Comparison of ENCODE assay signal across 19 cellular contexts in genomic region chr11:38948392-38948791, GRCh38.
"Had no signal": no experiment of that assay in that cellular context is flagged by ENCODE, and none has a peak within 500 bp of the region (broad histone marks: within the 10 kb centered on the region; RNA-seq: fewer than 3 reads in every experiment).

No MANE protein-coding gene starts in this region.

- H3K36me3 ChIP-seq: SJCRH30 had no signal

- H3K4me3 ChIP-seq: SJCRH30 had no signal

- H3K27me3 ChIP-seq: SJCRH30 had no signal

- DNase-seq: Karpas-422, KG1, MM.1S, NCI-H1048, NCI-H1105, NCI-H1694, NCI-H187 treated with DMSO at 0.1 percent for 48 hours, NCI-H2029 treated with DMSO at 0.1 percent for 48 hours, NCI-H2171 treated with DMSO at 0.1 percent for 48 hours, NCI-H345, NCI-H446 treated with DMSO at 0.1 percent for 48 hours, NCI-H524, NCI-H526 treated with DMSO at 0.1 percent for 48 hours, NCI-H748 treated with DMSO at 0.1 percent for 48 hours, PC-3, SHP77 treated with DMSO at 0.1 percent for 48 hours, SJCRH30, T-helper 1 cell had no signal

- H3K27ac ChIP-seq: RWPE1, SJCRH30 had no signal

- H3K4me1 ChIP-seq: SJCRH30 had no signal
